24 cellular contexts compared by ENCODE assay signal in the genomic region with DNA sequence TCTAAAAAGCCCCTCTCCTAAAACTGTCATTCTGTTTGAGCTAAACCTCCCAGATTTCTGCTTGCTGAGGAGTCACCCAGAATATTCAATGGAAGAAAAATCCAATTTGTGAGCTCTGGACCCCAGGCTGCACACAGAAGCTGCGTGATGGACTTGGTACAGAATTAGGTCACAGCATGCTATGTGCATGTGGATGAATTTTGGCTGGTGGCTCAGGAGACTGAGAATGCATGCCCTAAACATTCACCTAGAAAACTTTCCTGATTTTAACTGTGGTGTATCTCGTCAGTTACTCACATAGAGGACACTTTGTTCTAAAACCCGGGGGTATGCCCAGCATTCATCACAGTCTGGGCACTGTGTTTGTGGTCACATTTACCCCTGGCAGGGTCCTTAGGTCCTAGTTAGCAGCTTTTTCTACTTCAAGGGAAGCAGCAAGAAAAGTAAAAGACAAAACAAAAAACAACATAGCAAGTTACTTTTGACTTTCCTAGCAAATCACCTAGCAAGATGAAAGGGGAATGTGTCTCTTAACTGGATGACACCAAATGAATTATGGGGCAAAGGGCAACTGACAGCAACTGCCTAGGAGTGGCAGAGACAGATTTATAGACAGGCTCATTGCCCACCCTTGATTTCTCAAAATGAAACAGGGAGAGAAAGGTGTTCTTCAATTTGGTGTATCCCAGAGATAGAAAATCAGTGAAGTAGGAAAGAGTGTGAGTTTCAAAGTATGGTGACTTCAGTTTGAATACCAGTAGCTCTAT. TPM values are rescaled to one million over a fixed set of nuclear protein-coding genes. Genes with fewer than 3 reads are reported as not detected.
DNase-seq lines count a peak whose midpoint lies in the region; ATAC-seq, FAIRE-seq and TF ChIP-seq lines count a peak whose summit lies in the region.
"Had no signal": no experiment of that assay in that cellular context is flagged by ENCODE, and none has a peak within 500 bp of the region (broad histone marks: within the 10 kb centered on the region; RNA-seq: fewer than 3 reads in every experiment).

No MANE protein-coding gene starts in this region.

- no peak overlapping the region for H3K56ac ChIP-seq in IMR-90 (ENCODE audit: extremely low read depth, insufficient read depth, low read length)

- H4K8ac ChIP-seq in IMR-90 (ENCODE audit: low read depth in 2 of 2, low read length in 2 of 2) = peak overlapping the region; percentile 46 to 89; a peak in 2 of 4 replicates

- TF ChIP-seq CTCF in IMR-90 (conservative IDR thresholded peaks at IDR 0.05; ENCODE audit: low read depth, low read length) = no peak
- TF ChIP-seq CTCF in dorsolateral prefrontal cortex (IDR thresholded peaks at IDR 0.05 in 54 of 56, conservative IDR thresholded peaks at IDR 0.05 in 2 of 56; ENCODE audit: low read depth in 1 of 56, partially characterized antibody in 56 of 56) = no peak
- TF ChIP-seq CTCF in mucosa of descending colon (IDR thresholded peaks at IDR 0.05) = no peak
- no peak for TF ChIP-seq CTCF in type B pancreatic cell (conservative IDR thresholded peaks at IDR 0.05)
- TF ChIP-seq CTCF in endothelial cell (IDR thresholded peaks at IDR 0.05; ENCODE audit: unreplicated experiment) = no peak

- H3K9me1 ChIP-seq in IMR-90 (ENCODE audit: insufficient read depth, low read length) = peaks cover 7% of the 10 kb centered on the region

- H3K9ac ChIP-seq in IMR-90 (ENCODE audit: low read depth, low read length) = no peak overlapping the region
- H3K9ac ChIP-seq: KMS-11 had no signal

- no peak overlapping the region for H2AK9ac ChIP-seq in IMR-90 (replicated peaks; ENCODE audit: low read depth, low read length, poor library complexity)

- H3K4me1 ChIP-seq in IMR-90 (ENCODE audit: control insufficient read depth, insufficient read depth, low read length) = peaks cover 19% of the 10 kb centered on the region
- peaks cover 44% of the 10 kb centered on the region for H3K4me1 ChIP-seq in mucosa of descending colon (ENCODE audit: low read depth)
- H3K4me1 ChIP-seq: SJCRH30 had no signal

- H4K20me1 ChIP-seq in IMR-90 (ENCODE audit: insufficient read depth, low read length) = no peaks in the 10 kb centered on the region

- 0 out of 2 replicates have a peak overlapping the region, but pooled peaks have one; percentile 38 for H2BK20ac ChIP-seq in IMR-90 (ENCODE audit: low read depth, low read length)

- H2BK5ac ChIP-seq in IMR-90 (ENCODE audit: low read depth, low read length, poor library complexity, severe bottlenecking) = peak overlapping the region; percentile 93

- no peak overlapping the region for H3K4me2 ChIP-seq in IMR-90 (ENCODE audit: low read depth, low read length)
- H3K4me2 ChIP-seq: KMS-11 had no signal

- H3K27me3 Mint-ChIP-seq in type B pancreatic cell (peaks cover 3% of the 10 kb centered on the region), endothelial cell (ENCODE audit: unreplicated experiment) (no peaks in the 10 kb centered on the region)
- H3K27me3 Mint-ChIP-seq: effector memory CD8-positive, alpha-beta T cell had no signal

- in situ Hi-C loops in IMR-90 (cut with MboI; ENCODE audit: low sequenced_read_pairs) = no loop called here

- peak overlapping the region; percentile 88 for H3K18ac ChIP-seq in IMR-90 (ENCODE audit: low read depth, low read length)

- H3K4me3 ChIP-seq in IMR-90 (ENCODE audit: insufficient read depth, low read depth, low read length) (no peak overlapping the region), dorsolateral prefrontal cortex (no peak overlapping the region), mucosa of descending colon (no peak overlapping the region)
- H3K4me3 ChIP-seq: lung, SJCRH30 had no signal

- H3K79me1 ChIP-seq in IMR-90 (ENCODE audit: low read depth in 1 of 2, low read length in 2 of 2) = no peaks in the 10 kb centered on the region

- no peak overlapping the region for H2AFZ ChIP-seq in IMR-90 (replicated peaks; ENCODE audit: low read length, poor library complexity)

- H3K36me3 Mint-ChIP-seq in type B pancreatic cell (no peaks in the 10 kb centered on the region), endothelial cell (ENCODE audit: low read depth, unreplicated experiment) (no peaks in the 10 kb centered on the region)

- BruUV-seq in IMR-90 (replicated peaks; lab: Mats Ljungman, UMichigan) = no TSS peak

- peak overlapping the region; percentile 31; the same call in 1 of the 3 replicates for H2BK15ac ChIP-seq in IMR-90 (ENCODE audit: low read depth, low read length)

- TF ChIP-seq POLR2A in IMR-90 (IDR thresholded peaks at IDR 0.05; ENCODE audit: low read depth, low read length) = no peak
- TF ChIP-seq POLR2A in GM12892 (IDR thresholded peaks at IDR 0.05; ENCODE audit: low read depth, low read length) = no peak

- DNase-seq in IMR-90 = no peak
- no peak for DNase-seq in dorsolateral prefrontal cortex
- peak in 1 of 3 donors; percentile 46 for DNase-seq in mucosa of descending colon
- DNase-seq in type B pancreatic cell (ENCODE audit: extremely low spot score, unreplicated experiment) = no peak
- no peak for DNase-seq in GM12892 (ENCODE audit: insufficient read length)
- DNase-seq in left ventricle myocardium superior = no peak
- no peak for DNase-seq in endothelial cell (ENCODE audit: low spot score)
- DNase-seq in SK-N-DZ (ENCODE audit: low spot score) = no peak
- DNase-seq: AML-193; central memory CD4-positive, alpha-beta T cell; effector memory CD8-positive, alpha-beta T cell; NCI-H1048; NCI-H748 treated with DMSO at 0.1 percent for 48 hours; SJCRH30; stimulated activated CD4-positive, alpha-beta T cell treated with anti-CD3 and anti-CD28 coated beads, Interleukin-12 subunit alpha, Interleukin-12 subunit beta, amount 100 ng/mL, for 4 hours; stimulated activated naive CD8-positive, alpha-beta T cell treated with anti-CD3 and anti-CD28 coated beads, Interleukin-15, Interleukin-2, amounts not matched to agents 100 U/mL and 50 U/mL, for 24 hours had no signal

- POLR2A ChIA-PET in IMR-90 (lab: Charles Lee; ENCODE audit: unreplicated experiment) = no interaction called here

- peak overlapping the region; percentile 62; the same call in 1 of the 2 replicates for H4K91ac ChIP-seq in IMR-90 (ENCODE audit: insufficient read depth, low read depth, low read length)

- H3K36me3 ChIP-seq in IMR-90 (ENCODE audit: control insufficient read depth, insufficient read depth, low read length) (no peaks in the 10 kb centered on the region), mucosa of descending colon (ENCODE audit: low read depth) (no peaks in the 10 kb centered on the region)
- H3K36me3 ChIP-seq: SJCRH30 had no signal

- peak overlapping the region; percentile 10; the same call in 1 of the 2 replicates for H2AK5ac ChIP-seq in IMR-90 (ENCODE audit: low read depth, low read length)

- H3K27ac ChIP-seq in IMR-90 (ENCODE audit: insufficient read depth, low read length) = no peak overlapping the region
- H3K27ac ChIP-seq in dorsolateral prefrontal cortex = peak overlapping the region in 52 of 59 donors; percentile 19 to 89 (median 74)
- H3K27ac ChIP-seq: KMS-11, SJCRH30 had no signal

- H3K9me3 ChIP-seq in IMR-90 (ENCODE audit: control insufficient read depth, insufficient read depth, low read length) (no peaks in the 10 kb centered on the region), mucosa of descending colon (no peaks in the 10 kb centered on the region)
- H3K9me3 ChIP-seq: SJCRH30 had no signal

- peak overlapping the region; percentile 92; the same call in 1 of the 2 replicates for H2BK120ac ChIP-seq in IMR-90 (ENCODE audit: low read depth, low read length)

- dilution Hi-C loops in IMR-90 (cut with HindIII; ENCODE audit: low sequenced_read_pairs, unreplicated experiment) = no loop called here

- H3K9me3 Mint-ChIP-seq in type B pancreatic cell (no peaks in the 10 kb centered on the region), endothelial cell (ENCODE audit: unreplicated experiment) (no peaks in the 10 kb centered on the region)
- H3K9me3 Mint-ChIP-seq: effector memory CD8-positive, alpha-beta T cell; nephron had no signal

- no peak for FAIRE-seq in GM12892 (lab: Jason Lieb, UNC)
- FAIRE-seq: D721Med, G401.6, GM12891 had no signal

- H3K27ac Mint-ChIP-seq in type B pancreatic cell (peak overlapping the region; percentile 90), endothelial cell (ENCODE audit: unreplicated experiment) (no peak overlapping the region)
- H3K27ac Mint-ChIP-seq: effector memory CD8-positive, alpha-beta T cell had no signal

- H3K27me3 ChIP-seq in IMR-90 (ENCODE audit: control insufficient read depth, insufficient read depth, low read length) (no peaks in the 10 kb centered on the region), dorsolateral prefrontal cortex (no peaks in the 10 kb centered on the region)
- H3K27me3 ChIP-seq: SJCRH30 had no signal

- ATAC-seq in IMR-90 (ENCODE audit: low read depth) (no peak), mucosa of descending colon (peak; percentile 35), left ventricle myocardium superior (no peak)
- ATAC-seq: activated CD4-positive, CD25-positive, alpha-beta regulatory T cell treated with anti-CD3 and anti-CD28 coated beads, Interleukin-2, amount 50 U/mL, for 24 hours; effector memory CD8-positive, alpha-beta T cell; stimulated activated naive CD8-positive, alpha-beta T cell treated with anti-CD3 and anti-CD28 coated beads, Interleukin-15, Interleukin-2, amounts not matched to agents 100 U/mL and 50 U/mL, for 24 hours had no signal

- H3K4me3 Mint-ChIP-seq in type B pancreatic cell (no peak overlapping the region), endothelial cell (ENCODE audit: unreplicated experiment) (no peak overlapping the region)
- H3K4me3 Mint-ChIP-seq: effector memory CD8-positive, alpha-beta T cell; nephron had no signal

- peak overlapping the region; percentile 54 for H3K14ac ChIP-seq in IMR-90 (replicated peaks; ENCODE audit: low read depth, low read length)

- H3K4ac ChIP-seq in IMR-90 (ENCODE audit: low read depth, low read length) = peak overlapping the region; percentile 90; the same call in 1 of the 2 replicates

- no peak for TF ChIP-seq RAD21 in IMR-90 (IDR thresholded peaks at IDR 0.05; ENCODE audit: low read length)

- peaks cover 26% of the 10 kb centered on the region for H3K4me1 Mint-ChIP-seq in type B pancreatic cell (ENCODE audit: unreplicated experiment)
- peaks cover 31% of the 10 kb centered on the region for H3K4me1 Mint-ChIP-seq in endothelial cell (ENCODE audit: unreplicated experiment)
- H3K4me1 Mint-ChIP-seq: nephron had no signal

- 0 out of 2 replicates have a peak overlapping the region, but pooled peaks have one; percentile 8 for H3K23ac ChIP-seq in IMR-90 (ENCODE audit: low read depth, low read length)

- intact Hi-C loops in IMR-90 (cut with micrococcal nuclease) = no loop called here
- intact Hi-C loops in dorsolateral prefrontal cortex (cut with DNase I) = no loop called here
- intact Hi-C loops in mucosa of descending colon (cut with DNase I, micrococcal nuclease) = no loop called here
- intact Hi-C loops in left ventricle myocardium superior (cut with micrococcal nuclease) = no loop called here

- CTCF ChIA-PET in IMR-90 (lab: Yijun Ruan, JAX) = interaction anchor here (0.8 kb wide), 1 partner anchor 156 kb away, joined by 4 read pairs; no protein-coding TSS in a partner anchor

- peak overlapping the region; percentile 80 for H4K5ac ChIP-seq in IMR-90 (ENCODE audit: low read depth, low read length)

- whole genome bisulfite sequencing in IMR-90 (ENCODE audit: extremely low coverage in 2 of 2, insufficient read length in 1 of 2), 2 experiments = 100% methylated on average over 1 of the region's 3 CpGs; no CpG with 5 or more reads in 1 of the 2 experiments

RNA-seq across cellular contexts. Expression of a gene that starts 8.3 kb away (rescaled TPM):
- total RNA-seq in IMR-90 (2012; rRNA removed) (1.4 and 2.5 TPM in 2 replicates), dorsolateral prefrontal cortex (10 to 100 TPM; 14.1 to 91.8 (median 29.3) TPM), mucosa of descending colon (10 to 100 TPM; 37.3 to 93.5 (median 63.0) TPM), type B pancreatic cell (ENCODE audit: low replicate concordance) (7.2 and 7.6 TPM in 2 replicates), left ventricle myocardium superior (5.7 TPM), endothelial cell (ENCODE audit: unreplicated experiment) (5.6 TPM)
- polyA plus RNA-seq in IMR-90 (2012; rRNA removed) = 6.3 and 8.8 TPM in 2 replicates
- polyA plus RNA-seq in IMR-90 (2012; cell fraction: cytosol; rRNA removed) = 4.1 and 9.0 TPM in 2 replicates
- 28.6 and 53.5 TPM in 2 replicates for polyA plus RNA-seq in IMR-90 (2012; cell fraction: nucleus; rRNA removed; ENCODE audit: low replicate concordance)
- 2.9 TPM for polyA plus RNA-seq in GM12892 (2012; ENCODE audit: missing spikeins)
- 2.8 and 3.6 TPM in 2 replicates for polyA plus RNA-seq in SK-N-DZ (2014; cell fraction: cytosol; rRNA removed)
- polyA plus RNA-seq in SK-N-DZ (2014; cell fraction: nucleus; rRNA removed) = 3.9 and 13.1 TPM in 2 replicates

RNA-seq across cellular contexts. Expression of a gene that starts 25.6 kb away (rescaled TPM):
- total RNA-seq in IMR-90 (2012; rRNA removed) (under 0.01 TPM in 1 of 2 replicates, not detected in the other), dorsolateral prefrontal cortex (100 to 1,000 TPM in 3 of 120 experiments, 10 to 100 TPM in 117; 15.4 to 106 (median 48.7) TPM), mucosa of descending colon (10 to 100 TPM; 11.6 to 44.5 (median 24.3) TPM), type B pancreatic cell (ENCODE audit: low replicate concordance) (2.5 and 4.4 TPM in 2 replicates), left ventricle myocardium superior (0.17 TPM), endothelial cell (ENCODE audit: unreplicated experiment) (not detected)
- polyA plus RNA-seq in IMR-90 (2012; rRNA removed) = 0.03 TPM in 1 of 2 replicates, not detected in the other
- polyA plus RNA-seq in IMR-90 (2012; cell fraction: cytosol; rRNA removed) = 0.02 and 0.04 TPM in 2 replicates
- polyA plus RNA-seq in IMR-90 (2012; cell fraction: nucleus; rRNA removed; ENCODE audit: low replicate concordance) = 0.01 TPM in 1 of 2 replicates, not detected in the other
- 0.32 TPM for polyA plus RNA-seq in GM12892 (2012; ENCODE audit: missing spikeins)
- 0.68 and 1.9 TPM in 2 replicates for polyA plus RNA-seq in SK-N-DZ (2014; cell fraction: cytosol; rRNA removed)
- 0.58 TPM in 1 of 2 replicates, not detected in the other for polyA plus RNA-seq in SK-N-DZ (2014; cell fraction: nucleus; rRNA removed)
- total RNA-seq: pulmonary artery endothelial cell had no signal

RNA-seq across cellular contexts. Expression of a gene that starts 27.6 kb away (rescaled TPM):
- total RNA-seq in IMR-90 (2012; rRNA removed) (0.18 and 0.28 TPM in 2 replicates), dorsolateral prefrontal cortex (1 to 10 TPM in 95 of 120 experiments, under 1 TPM in 25; 0.34 to 3.8 (median 1.4) TPM), mucosa of descending colon (under 1 TPM; 0.28 to 0.41 (median 0.36) TPM), type B pancreatic cell (ENCODE audit: low replicate concordance) (1.4 and 1.5 TPM in 2 replicates), left ventricle myocardium superior (0.30 TPM), endothelial cell (ENCODE audit: unreplicated experiment) (0.33 TPM)
- 0.16 and 0.21 TPM in 2 replicates for polyA plus RNA-seq in IMR-90 (2012; rRNA removed)
- polyA plus RNA-seq in IMR-90 (2012; cell fraction: cytosol; rRNA removed) = 0.01 and 0.02 TPM in 2 replicates
- 0.14 and 0.57 TPM in 2 replicates for polyA plus RNA-seq in IMR-90 (2012; cell fraction: nucleus; rRNA removed; ENCODE audit: low replicate concordance)
- 0.68 TPM for polyA plus RNA-seq in GM12892 (2012; ENCODE audit: missing spikeins)
- polyA plus RNA-seq in SK-N-DZ (2014; cell fraction: cytosol; rRNA removed) = 1.2 and 2.4 TPM in 2 replicates
- polyA plus RNA-seq in SK-N-DZ (2014; cell fraction: nucleus; rRNA removed) = 3.5 and 3.7 TPM in 2 replicates

RNA-seq across cellular contexts. Expression of a gene that starts 27.7 kb away (rescaled TPM):
- 69.7 and 73.7 TPM in 2 replicates for total RNA-seq in IMR-90 (2012; rRNA removed)
- 292 and 406 TPM in 2 replicates for polyA plus RNA-seq in IMR-90 (2012; rRNA removed)
- polyA plus RNA-seq in IMR-90 (2012; cell fraction: cytosol; rRNA removed) = 213 and 412 TPM in 2 replicates
- 72.8 and 108 TPM in 2 replicates for polyA plus RNA-seq in IMR-90 (2012; cell fraction: nucleus; rRNA removed; ENCODE audit: low replicate concordance)
- 100 to 1,000 TPM; 166 to 403 (median 290) TPM for total RNA-seq in dorsolateral prefrontal cortex
- total RNA-seq in mucosa of descending colon = 100 to 1,000 TPM; 448 to 727 (median 690) TPM
- 445 and 544 TPM in 2 replicates for total RNA-seq in type B pancreatic cell (ENCODE audit: low replicate concordance)
- 423 TPM for polyA plus RNA-seq in GM12892 (2012; ENCODE audit: missing spikeins)
- total RNA-seq in left ventricle myocardium superior = 1,703 TPM
- 152 TPM for total RNA-seq in endothelial cell (ENCODE audit: unreplicated experiment)
- polyA plus RNA-seq in SK-N-DZ (2014; cell fraction: cytosol; rRNA removed) = 304 and 322 TPM in 2 replicates
- 263 and 295 TPM in 2 replicates for polyA plus RNA-seq in SK-N-DZ (2014; cell fraction: nucleus; rRNA removed)

RNA-seq across cellular contexts. Expression of a gene that starts 34.8 kb away (rescaled TPM):
- under 0.01 TPM in 2 replicates for total RNA-seq in IMR-90 (2012; rRNA removed)
- polyA plus RNA-seq in IMR-90 (2012; rRNA removed) = 0.23 and 0.36 TPM in 2 replicates
- polyA plus RNA-seq in IMR-90 (2012; cell fraction: cytosol; rRNA removed) = 0.04 and 0.10 TPM in 2 replicates
- 0.55 and 3.5 TPM in 2 replicates for polyA plus RNA-seq in IMR-90 (2012; cell fraction: nucleus; rRNA removed; ENCODE audit: low replicate concordance)
- 1 to 10 TPM in 118 of 120 experiments, under 1 TPM in 2; 0.97 to 7.5 (median 2.9) TPM for total RNA-seq in dorsolateral prefrontal cortex
- 1 to 10 TPM; 2.9 to 9.9 (median 3.8) TPM for total RNA-seq in mucosa of descending colon
- total RNA-seq in type B pancreatic cell (ENCODE audit: low replicate concordance) = 2.5 and 2.9 TPM in 2 replicates
- 2.1 TPM for polyA plus RNA-seq in GM12892 (2012; ENCODE audit: missing spikeins)
- total RNA-seq in left ventricle myocardium superior = 0.89 TPM
- 0.82 TPM for total RNA-seq in endothelial cell (ENCODE audit: unreplicated experiment)
- polyA plus RNA-seq in SK-N-DZ (2014; cell fraction: cytosol; rRNA removed) = 2.1 and 2.8 TPM in 2 replicates
- polyA plus RNA-seq in SK-N-DZ (2014; cell fraction: nucleus; rRNA removed) = 10.0 and 11.1 TPM in 2 replicates
